ENCODE assay signal across 8 cellular contexts in the genomic region with DNA sequence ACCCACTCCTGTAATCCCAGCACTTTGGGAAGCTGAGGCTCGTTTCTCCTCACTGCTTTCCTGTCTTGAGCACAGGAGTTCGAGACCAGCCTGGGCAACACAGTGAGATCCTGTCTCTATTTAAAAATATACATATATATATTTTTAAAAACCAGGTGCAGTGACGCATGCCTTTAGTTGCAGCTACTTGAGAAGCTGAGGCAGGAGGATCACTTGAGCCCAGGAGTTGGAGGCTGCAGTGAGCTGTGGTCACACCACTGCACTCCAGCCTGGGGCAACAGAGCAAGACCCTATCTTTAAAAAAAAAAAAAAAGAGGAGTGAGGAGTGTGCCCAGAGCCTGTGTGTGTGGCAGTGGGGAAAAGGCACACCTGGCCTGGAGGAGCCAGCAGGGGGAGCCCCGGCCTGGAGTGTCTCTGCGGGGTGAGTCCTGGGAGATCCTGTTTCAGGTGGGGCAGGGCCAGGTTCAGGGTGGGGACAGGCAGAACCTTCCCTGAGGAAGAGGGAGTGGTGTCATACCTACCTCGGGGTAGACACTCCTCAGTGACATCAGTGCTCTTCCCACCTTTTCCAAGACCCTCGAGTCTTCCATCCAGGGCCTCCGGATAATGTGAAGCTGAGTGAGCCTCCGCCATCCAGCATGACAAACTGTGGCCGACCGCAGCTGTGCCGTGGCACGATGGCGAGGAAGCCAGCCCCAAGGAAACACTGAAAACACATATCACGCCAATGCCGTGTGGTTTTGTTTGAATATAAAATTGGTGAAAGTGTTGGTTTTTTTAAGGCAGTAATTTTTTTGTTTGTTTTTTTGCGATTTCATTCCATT. TPM values are rescaled to one million over a fixed set of nuclear protein-coding genes. Genes with fewer than 3 reads are reported as not detected.
DNase-seq lines count a peak whose midpoint lies in the region; ATAC-seq and TF ChIP-seq lines count a peak whose summit lies in the region.

No MANE protein-coding gene starts in this region.

- POLR2A ChIA-PET in activated CD4-positive, alpha-beta T cell treated with anti-CD3 and anti-CD28 coated beads, Interleukin-2, amount 10 ng/mL, durations not matched to agents 7 days and 5 days (lab: Charles Lee), result no interaction called here

- ATAC-seq in HG03175 (IDR thresholded peaks at IDR 0.05; ENCODE audit: unreplicated experiment) (no peak), HG03457 (IDR thresholded peaks at IDR 0.05; ENCODE audit: unreplicated experiment) (no peak)

- DNase-seq in AML-193 (lab: John Stamatoyannopoulos, UW) (peak; percentile 2 to 8), HFF-Myc (ENCODE audit: extremely low read depth, low read depth) (no peak), nephron progenitor cell (peak; percentile 48), GF-D8 (lab: John Stamatoyannopoulos, UW) (no peak)
- DNase-seq in activated CD4-positive, alpha-beta T cell treated with anti-CD3 and anti-CD28 coated beads, Interleukin-2, amount 10 ng/mL, durations not matched to agents 7 days and 5 days, result peak; percentile 69
- DNase-seq in effector memory CD4-positive, alpha-beta T cell, result peak; percentile 51 to 57 (median 54)

- H3K9me3 ChIP-seq in effector memory CD4-positive, alpha-beta T cell (ENCODE audit: control insufficient read depth, low read length), result no peaks in the 10 kb centered on the region

- no peaks in the 10 kb centered on the region for H3K27me3 Mint-ChIP-seq in activated CD4-positive, alpha-beta T cell treated with anti-CD3 and anti-CD28 coated beads, Interleukin-2, amount 10 ng/mL, durations not matched to agents 7 days and 5 days
- no peaks in the 10 kb centered on the region for H3K27me3 Mint-ChIP-seq in nephron progenitor cell (ENCODE audit: low read depth, poor library complexity)

- H3K4me1 ChIP-seq in effector memory CD4-positive, alpha-beta T cell (ENCODE audit: control insufficient read depth, insufficient read depth, low read length, poor library complexity, severe bottlenecking), result no peaks in the 10 kb centered on the region

- peak; percentile 61 for TF ChIP-seq CTCF in HFF-Myc (IDR thresholded peaks at IDR 0.05; ENCODE audit: low read depth, low read length, missing control alignments)
- peak; percentile 29 for TF ChIP-seq CTCF in nephron progenitor cell (IDR thresholded peaks at IDR 0.05)

- H3K4me3 ChIP-seq in HFF-Myc (replicated peaks; ENCODE audit: low read depth, low read length), result no peak overlapping the region
- H3K4me3 ChIP-seq in effector memory CD4-positive, alpha-beta T cell (ENCODE audit: insufficient read depth, low read depth, low read length, poor library complexity, severe bottlenecking), result no peak overlapping the region

- no peak overlapping the region for H3K27ac ChIP-seq in effector memory CD4-positive, alpha-beta T cell (ENCODE audit: insufficient read depth, low read length, poor library complexity, severe bottlenecking)

- peaks cover 40% of the 10 kb centered on the region for H3K36me3 ChIP-seq in effector memory CD4-positive, alpha-beta T cell (ENCODE audit: control insufficient read depth, insufficient read depth, low read length)

- H3K36me3 Mint-ChIP-seq in activated CD4-positive, alpha-beta T cell treated with anti-CD3 and anti-CD28 coated beads, Interleukin-2, amount 10 ng/mL, durations not matched to agents 7 days and 5 days (ENCODE audit: low read depth), result peaks cover 45% of the 10 kb centered on the region
- peaks cover 51% of the 10 kb centered on the region for H3K36me3 Mint-ChIP-seq in nephron progenitor cell (ENCODE audit: low read depth)

- H3K27me3 ChIP-seq in effector memory CD4-positive, alpha-beta T cell (replicated peaks; ENCODE audit: control insufficient read depth, insufficient read depth, low read length, poor library complexity, severe bottlenecking), result no peaks in the 10 kb centered on the region

- H3K4me3 Mint-ChIP-seq in activated CD4-positive, alpha-beta T cell treated with anti-CD3 and anti-CD28 coated beads, Interleukin-2, amount 10 ng/mL, durations not matched to agents 7 days and 5 days, result no peak overlapping the region
- H3K4me3 Mint-ChIP-seq in nephron progenitor cell, result peak overlapping the region; percentile 11

- H3K4me1 Mint-ChIP-seq in activated CD4-positive, alpha-beta T cell treated with anti-CD3 and anti-CD28 coated beads, Interleukin-2, amount 10 ng/mL, durations not matched to agents 7 days and 5 days, result peaks cover 24% of the 10 kb centered on the region
- H3K4me1 Mint-ChIP-seq in nephron progenitor cell, result peaks cover 37% of the 10 kb centered on the region

- CTCF ChIA-PET in activated CD4-positive, alpha-beta T cell treated with anti-CD3 and anti-CD28 coated beads, Interleukin-2, amount 10 ng/mL, durations not matched to agents 7 days and 5 days (lab: Charles Lee), result interaction anchor here (0.5 to 2.4 kb wide), 5 partner anchors 15 to 34 kb away, joined by 3 to 6 read pairs (median 3); no protein-coding TSS in a partner anchor

- H3K9me3 Mint-ChIP-seq in activated CD4-positive, alpha-beta T cell treated with anti-CD3 and anti-CD28 coated beads, Interleukin-2, amount 10 ng/mL, durations not matched to agents 7 days and 5 days, result no peaks in the 10 kb centered on the region
- no peaks in the 10 kb centered on the region for H3K9me3 Mint-ChIP-seq in nephron progenitor cell

- no peak overlapping the region for H3K27ac Mint-ChIP-seq in activated CD4-positive, alpha-beta T cell treated with anti-CD3 and anti-CD28 coated beads, Interleukin-2, amount 10 ng/mL, durations not matched to agents 7 days and 5 days
- H3K27ac Mint-ChIP-seq in nephron progenitor cell, result peak overlapping the region; percentile 50

RNA-seq across cellular contexts. Expression of gene ARPC1B, which starts 9.0 kb away (rescaled TPM):
- total RNA-seq in activated CD4-positive, alpha-beta T cell treated with anti-CD3 and anti-CD28 coated beads, Interleukin-2, amount 10 ng/mL, durations not matched to agents 7 days and 5 days, result 100 to 1,000 TPM; 361 to 399 TPM

RNA-seq across cellular contexts. Expression of gene ARPC1A, which starts 39.8 kb away (rescaled TPM):
- total RNA-seq in activated CD4-positive, alpha-beta T cell treated with anti-CD3 and anti-CD28 coated beads, Interleukin-2, amount 10 ng/mL, durations not matched to agents 7 days and 5 days, result 10 to 100 TPM; 51.9 to 56.8 TPM

RNA-seq across cellular contexts. Expression of gene PDAP1, which starts 42.9 kb away (rescaled TPM):
- 10 to 100 TPM; 81.4 to 81.9 TPM for total RNA-seq in activated CD4-positive, alpha-beta T cell treated with anti-CD3 and anti-CD28 coated beads, Interleukin-2, amount 10 ng/mL, durations not matched to agents 7 days and 5 days

RNA-seq across cellular contexts. Expression of gene BUD31, which starts 43.2 kb away (rescaled TPM):
- 100 to 1,000 TPM in 1 of 2 experiments, 10 to 100 TPM in 1; 94.2 to 115 TPM for total RNA-seq in activated CD4-positive, alpha-beta T cell treated with anti-CD3 and anti-CD28 coated beads, Interleukin-2, amount 10 ng/mL, durations not matched to agents 7 days and 5 days

Comparison
In these comparisons a context has a peak if more than half of its experiments do, and no peak if none do; other contexts are left out.
1. DNase-seq: peak in AML-193 (2 of 2), activated CD4-positive, alpha-beta T cell treated with anti-CD3 and anti-CD28 coated beads, Interleukin-2, amount 10 ng/mL, durations not matched to agents 7 days and 5 days (single experiment), effector memory CD4-positive, alpha-beta T cell (3 of 3) and nephron progenitor cell (single experiment); none in HFF-Myc (single experiment) and GF-D8 (single experiment).